Comparison of ENCODE assay signal across 1 cellular context in genomic region chr11:73376168-73376802, GRCh38.
TF ChIP-seq lines count a peak whose summit lies in the region.

TSS of gene RELT (plus strand) at chr11:73376399. CDS start at chr11:73389137, 12,738 bp downstream.

TF ChIP-seq in HepG2, 621 proteins besides CTCF, POLR2A, EP300 and RAD21 (continued from another document and continues in another):
- TF ChIP-seq RERE (CRISPR knock-in tag; IDR thresholded peaks at IDR 0.05; ENCODE audit: low read depth), result no peak
- no peak for TF ChIP-seq MAFG (CRISPR knock-in tag; IDR thresholded peaks at IDR 0.05)
- peak; percentile 83 for TF ChIP-seq SAP130 (CRISPR knock-in tag; IDR thresholded peaks at IDR 0.05; ENCODE audit: low read depth)
- TF ChIP-seq HNRNPK (IDR thresholded peaks at IDR 0.05; ENCODE audit: low read depth, low read length, poor library complexity, severe bottlenecking), result no peak
- TF ChIP-seq MAZ (IDR thresholded peaks at IDR 0.05; ENCODE audit: borderline replicate concordance, low read depth, low read length), result peak; percentile 67; the same call in 1 of the 2 replicates
- peak; percentile 81; the same call in 1 of the 2 replicates for TF ChIP-seq MAZ (CRISPR knock-in tag; IDR thresholded peaks at IDR 0.05; ENCODE audit: low read depth)
- 0 out of 2 replicates have a peak, but pooled peaks have one; percentile 17 for TF ChIP-seq SRY (CRISPR knock-in tag; IDR thresholded peaks at IDR 0.05)
- no peak for TF ChIP-seq ZNF772 (CRISPR knock-in tag; IDR thresholded peaks at IDR 0.05)
- no peak for TF ChIP-seq HMG20A (CRISPR knock-in tag; IDR thresholded peaks at IDR 0.05; ENCODE audit: borderline replicate concordance)
- no peak for TF ChIP-seq MTF1 (CRISPR knock-in tag; IDR thresholded peaks at IDR 0.05)
- TF ChIP-seq PPARG (CRISPR knock-in tag; conservative IDR thresholded peaks at IDR 0.05), result 0 out of 2 replicates have a peak, but pooled peaks have one; percentile 24
- peak; percentile 65; the same call in 1 of the 2 replicates for TF ChIP-seq GLI4 (CRISPR knock-in tag; IDR thresholded peaks at IDR 0.05; ENCODE audit: borderline replicate concordance)
- no peak for TF ChIP-seq STAT6 (CRISPR knock-in tag; IDR thresholded peaks at IDR 0.05; ENCODE audit: borderline replicate concordance)
- no peak for TF ChIP-seq HDAC6 (IDR thresholded peaks at IDR 0.05; ENCODE audit: low read depth, low read length)
- peak; percentile 50; the same call in 1 of the 2 replicates for TF ChIP-seq NFAT5 (CRISPR knock-in tag; IDR thresholded peaks at IDR 0.05)
- TF ChIP-seq PCBP1 (IDR thresholded peaks at IDR 0.05; ENCODE audit: borderline replicate concordance, low read depth, low read length), result no peak
- TF ChIP-seq SRSF9 (IDR thresholded peaks at IDR 0.05; ENCODE audit: borderline replicate concordance, insufficient read depth, low read depth, low read length, poor library complexity, severe bottlenecking), result no peak
- TF ChIP-seq ZMYM3 (CRISPR knock-in tag; IDR thresholded peaks at IDR 0.05), result no peak
- TF ChIP-seq SOX6 (IDR thresholded peaks at IDR 0.05), result no peak
- TF ChIP-seq SOX6 (CRISPR knock-in tag; IDR thresholded peaks at IDR 0.05), result no peak
- no peak for TF ChIP-seq ZNF530 (CRISPR knock-in tag; IDR thresholded peaks at IDR 0.05; ENCODE audit: low read depth)
- TF ChIP-seq NR2F2 (IDR thresholded peaks at IDR 0.05; ENCODE audit: borderline replicate concordance, low read depth), result no peak; the same call in 1 of the 2 replicates
- TF ChIP-seq CCAR2 (optimal IDR thresholded peaks at IDR 0.05; ENCODE audit: low read depth, low read length), result no peak
- TF ChIP-seq NFYB (CRISPR knock-in tag; IDR thresholded peaks at IDR 0.05), result peak; percentile 24; the same call in 1 of the 2 replicates
- TF ChIP-seq ZNF354B (CRISPR knock-in tag; IDR thresholded peaks at IDR 0.05), result no peak
- no peak for TF ChIP-seq ZNF124 (CRISPR knock-in tag; IDR thresholded peaks at IDR 0.05)
- 0 out of 2 replicates have a peak, but pooled peaks have one; percentile 45 for TF ChIP-seq ATF2 (CRISPR knock-in tag; IDR thresholded peaks at IDR 0.05)
- no peak for TF ChIP-seq ZNF276 (CRISPR knock-in tag; IDR thresholded peaks at IDR 0.05; ENCODE audit: low read depth)
- TF ChIP-seq SCMH1 (CRISPR knock-in tag; IDR thresholded peaks at IDR 0.05; ENCODE audit: borderline replicate concordance), result no peak
- TF ChIP-seq CREB3 (CRISPR knock-in tag; IDR thresholded peaks at IDR 0.05), result no peak
- 0 out of 2 replicates have a peak, but pooled peaks have one; percentile 13 for TF ChIP-seq ATF5 (CRISPR knock-in tag; IDR thresholded peaks at IDR 0.05; ENCODE audit: low read depth)
- TF ChIP-seq PHF20 (CRISPR knock-in tag; IDR thresholded peaks at IDR 0.05), result 0 out of 2 replicates have a peak, but pooled peaks have one; percentile 4
- no peak for TF ChIP-seq ZBTB46 (CRISPR knock-in tag; IDR thresholded peaks at IDR 0.05; ENCODE audit: borderline replicate concordance)
- TF ChIP-seq BRCA1 (CRISPR knock-in tag; IDR thresholded peaks at IDR 0.05), result no peak
- TF ChIP-seq ZNF839 (CRISPR knock-in tag; IDR thresholded peaks at IDR 0.05; ENCODE audit: borderline replicate concordance), result no peak; the same call in 1 of the 2 replicates
- TF ChIP-seq KAT8 (CRISPR knock-in tag; IDR thresholded peaks at IDR 0.05), result peak; percentile 50; the same call in 1 of the 2 replicates
- TF ChIP-seq NR1H2 (CRISPR knock-in tag; IDR thresholded peaks at IDR 0.05; ENCODE audit: borderline replicate concordance, low read depth), result no peak
- no peak for TF ChIP-seq ATF7-NPFF (CRISPR knock-in tag; IDR thresholded peaks at IDR 0.05; ENCODE audit: low read depth)
- no peak for TF ChIP-seq ZNF264 (CRISPR knock-in tag; IDR thresholded peaks at IDR 0.05)
- TF ChIP-seq PHB2 (IDR thresholded peaks at IDR 0.05; ENCODE audit: partially characterized antibody), result no peak
- no peak for TF ChIP-seq ZNF10 (CRISPR knock-in tag; IDR thresholded peaks at IDR 0.05; ENCODE audit: borderline replicate concordance, low read depth)
- no peak for TF ChIP-seq JDP2 (CRISPR knock-in tag; IDR thresholded peaks at IDR 0.05; ENCODE audit: borderline replicate concordance)
- TF ChIP-seq MAF1 (CRISPR knock-in tag; IDR thresholded peaks at IDR 0.05; ENCODE audit: borderline replicate concordance), result no peak
- no peak for TF ChIP-seq STAT5B (CRISPR knock-in tag; IDR thresholded peaks at IDR 0.05)
